33 cellular contexts compared by ENCODE assay signal in genomic region chr6:48117246-48117645, GRCh38. TPM values are rescaled to one million over a fixed set of nuclear protein-coding genes. Genes with fewer than 3 reads are reported as not detected.
"Had no signal": no experiment of that assay in that cellular context is flagged by ENCODE, and none has a peak within 500 bp of the region (broad histone marks: within the 10 kb centered on the region; RNA-seq: fewer than 3 reads in every experiment).

No MANE protein-coding gene starts in this region.

- H3K27ac ChIP-seq: adrenal gland, body of pancreas, gastrocnemius medialis, heart left ventricle, WERI-Rb-1 had no signal

- H3K9me3 Mint-ChIP-seq: activated B cell treated with CpG ODN at 0.5 μM for 24 hours; activated CD8-positive, alpha-beta T cell treated with anti-CD3 and anti-CD28 coated beads for 36 hours; activated naive CD4-positive, alpha-beta T cell treated with anti-CD3 and anti-CD28 coated beads for 36 hours; activated naive CD4-positive, alpha-beta T cell treated with anti-CD3 and anti-CD28 coated beads, Interleukin-2, amount 50 U/mL, for 24 hours; activated naive CD8-positive, alpha-beta T cell treated with anti-CD3 and anti-CD28 coated beads for 36 hours; activated naive CD8-positive, alpha-beta T cell treated with anti-CD3 and anti-CD28 coated beads, Interleukin-2, amount 50 U/mL, for 24 hours; activated T-helper 1 cell treated with anti-CD3 and anti-CD28 coated beads, Interleukin-12 subunit alpha, Interleukin-12 subunit beta, Interleukin-2, Interleukin-4 antibody, amounts not matched to agents 30 ng/mL and 10 ng/mL and 1 ng/mL, durations not matched to agents 14 hours and 24 hours and 36 hours; activated T-helper 2 cell treated with anti-CD3 and anti-CD28 coated beads, Interferon-gamma antibody, Interleukin-2, Interleukin-4, amounts not matched to agents 10 μg/mL and 5 μg/mL and 100 μg/mL, durations not matched to agents 14 hours and 24 hours and 36 hours; T-helper 2 cell treated with Interferon-gamma antibody and Interleukin-4, amounts not matched to agents 5 μg/mL and 100 μg/mL, for 36 hours had no signal

- H3K9me3 ChIP-seq: adrenal gland, body of pancreas, gastrocnemius medialis, heart left ventricle had no signal

- DNase-seq: activated B cell treated with CpG ODN at 0.5 μM for 24 hours; activated CD4-positive, alpha-beta T cell treated with anti-CD3 and anti-CD28 coated beads for 48 hours; activated CD4-positive, alpha-beta T cell treated with anti-CD3 and anti-CD28 coated beads, Interleukin-2, amount 50 U/mL, for 1 hour; activated CD4-positive, alpha-beta T cell treated with anti-CD3 and anti-CD28 coated beads, Interleukin-2, amount 50 U/mL, for 48 hours; activated CD8-positive, alpha-beta memory T cell treated with anti-CD3 and anti-CD28 coated beads, Interleukin-2, amount 10 ng/mL, durations not matched to agents 7 days and 5 days; activated CD8-positive, alpha-beta memory T cell treated with anti-CD3 and anti-CD28 coated beads, Interleukin-2, amount 50 U/mL, for 4 hours; activated CD8-positive, alpha-beta T cell treated with anti-CD3 and anti-CD28 coated beads for 36 hours; activated effector memory CD4-positive, alpha-beta T cell treated with anti-CD3 and anti-CD28 coated beads, Interleukin-2, amount 50 U/mL, for 16 hours; activated naive CD4-positive, alpha-beta T cell treated with anti-CD3 and anti-CD28 coated beads for 36 hours; activated naive CD8-positive, alpha-beta T cell treated with anti-CD3 and anti-CD28 coated beads for 36 hours; activated naive CD8-positive, alpha-beta T cell treated with anti-CD3 and anti-CD28 coated beads, Interleukin-2, amount 50 U/mL, for 24 hours; activated T-cell treated with anti-CD3 and anti-CD28 coated beads, Interleukin-2, amount 50 U/mL, for 1 hour; activated T-cell treated with anti-CD3 and anti-CD28 coated beads, Interleukin-2, amount 50 U/mL, for 48 hours; adrenal gland; amygdala; aorta; body of pancreas; caudate nucleus; effector CD8-positive, alpha-beta T cell; gastrocnemius medialis; glutamatergic neuron; heart left ventricle; T-helper 1 cell; T-helper 17 cell; T1000; WERI-Rb-1 had no signal

- H3K4me1 Mint-ChIP-seq: activated B cell treated with CpG ODN at 0.5 μM for 24 hours; activated CD8-positive, alpha-beta memory T cell treated with anti-CD3 and anti-CD28 coated beads, Interleukin-2, amount 10 ng/mL, durations not matched to agents 7 days and 5 days; activated naive CD4-positive, alpha-beta T cell treated with anti-CD3 and anti-CD28 coated beads, Interleukin-2, amount 50 U/mL, for 24 hours; activated naive CD8-positive, alpha-beta T cell treated with anti-CD3 and anti-CD28 coated beads for 36 hours; activated naive CD8-positive, alpha-beta T cell treated with anti-CD3 and anti-CD28 coated beads, Interleukin-2, amount 50 U/mL, for 24 hours; T-helper 17 cell had no signal

- ATAC-seq: activated CD4-positive, CD25-positive, alpha-beta regulatory T cell treated with anti-CD3 and anti-CD28 coated beads, Interleukin-2, amount 50 U/mL, for 24 hours; activated CD8-positive, alpha-beta memory T cell treated with anti-CD3 and anti-CD28 coated beads, Interleukin-2, amount 10 ng/mL, durations not matched to agents 7 days and 5 days; activated CD8-positive, alpha-beta T cell treated with anti-CD3 and anti-CD28 coated beads for 36 hours; activated naive CD8-positive, alpha-beta T cell treated with anti-CD3 and anti-CD28 coated beads, Interleukin-2, amount 50 U/mL, for 24 hours; body of pancreas; esophagus mucosa; gastrocnemius medialis; heart left ventricle; T-helper 17 cell had no signal

- H3K27me3 Mint-ChIP-seq: activated B cell treated with CpG ODN at 0.5 μM for 24 hours; activated CD8-positive, alpha-beta memory T cell treated with anti-CD3 and anti-CD28 coated beads, Interleukin-2, amount 10 ng/mL, durations not matched to agents 7 days and 5 days; activated CD8-positive, alpha-beta T cell treated with anti-CD3 and anti-CD28 coated beads for 36 hours; activated naive CD4-positive, alpha-beta T cell treated with anti-CD3 and anti-CD28 coated beads, Interleukin-2, amount 50 U/mL, for 24 hours; activated naive CD8-positive, alpha-beta T cell treated with anti-CD3 and anti-CD28 coated beads for 36 hours; activated naive CD8-positive, alpha-beta T cell treated with anti-CD3 and anti-CD28 coated beads, Interleukin-2, amount 50 U/mL, for 24 hours; T-helper 17 cell had no signal

- H3K27me3 ChIP-seq: adrenal gland, body of pancreas, gastrocnemius medialis, heart left ventricle had no signal

- H3K4me1 ChIP-seq: adrenal gland, body of pancreas, gastrocnemius medialis, heart left ventricle had no signal

- H3K27ac Mint-ChIP-seq: activated B cell treated with CpG ODN at 0.5 μM for 24 hours; activated CD8-positive, alpha-beta memory T cell treated with anti-CD3 and anti-CD28 coated beads, Interleukin-2, amount 10 ng/mL, durations not matched to agents 7 days and 5 days; activated CD8-positive, alpha-beta T cell treated with anti-CD3 and anti-CD28 coated beads for 36 hours; activated naive CD4-positive, alpha-beta T cell treated with anti-CD3 and anti-CD28 coated beads for 36 hours; activated naive CD4-positive, alpha-beta T cell treated with anti-CD3 and anti-CD28 coated beads, Interleukin-2, amount 50 U/mL, for 24 hours; activated naive CD8-positive, alpha-beta T cell treated with anti-CD3 and anti-CD28 coated beads for 36 hours; activated naive CD8-positive, alpha-beta T cell treated with anti-CD3 and anti-CD28 coated beads, Interleukin-2, amount 50 U/mL, for 24 hours; activated T-helper 1 cell treated with anti-CD3 and anti-CD28 coated beads, Interleukin-12 subunit alpha, Interleukin-12 subunit beta, Interleukin-2, Interleukin-4 antibody, amounts not matched to agents 30 ng/mL and 10 ng/mL and 1 ng/mL, durations not matched to agents 14 hours and 24 hours and 36 hours; activated T-helper 2 cell treated with anti-CD3 and anti-CD28 coated beads, Interferon-gamma antibody, Interleukin-2, Interleukin-4, amounts not matched to agents 10 μg/mL and 5 μg/mL and 100 μg/mL, durations not matched to agents 14 hours and 24 hours and 36 hours; T-helper 17 cell; T-helper 2 cell treated with Interferon-gamma antibody and Interleukin-4, amounts not matched to agents 5 μg/mL and 100 μg/mL, for 36 hours had no signal

- H3K4me3 Mint-ChIP-seq: activated B cell treated with CpG ODN at 0.5 μM for 24 hours; activated CD8-positive, alpha-beta memory T cell treated with anti-CD3 and anti-CD28 coated beads, Interleukin-2, amount 10 ng/mL, durations not matched to agents 7 days and 5 days; activated CD8-positive, alpha-beta T cell treated with anti-CD3 and anti-CD28 coated beads for 36 hours; activated naive CD4-positive, alpha-beta T cell treated with anti-CD3 and anti-CD28 coated beads for 36 hours; activated naive CD4-positive, alpha-beta T cell treated with anti-CD3 and anti-CD28 coated beads, Interleukin-2, amount 50 U/mL, for 24 hours; activated naive CD8-positive, alpha-beta T cell treated with anti-CD3 and anti-CD28 coated beads for 36 hours; activated naive CD8-positive, alpha-beta T cell treated with anti-CD3 and anti-CD28 coated beads, Interleukin-2, amount 50 U/mL, for 24 hours; activated T-helper 1 cell treated with anti-CD3 and anti-CD28 coated beads, Interleukin-12 subunit alpha, Interleukin-12 subunit beta, Interleukin-2, Interleukin-4 antibody, amounts not matched to agents 30 ng/mL and 10 ng/mL and 1 ng/mL, durations not matched to agents 14 hours and 24 hours and 36 hours; T-helper 17 cell; T-helper 2 cell treated with Interferon-gamma antibody and Interleukin-4, amounts not matched to agents 5 μg/mL and 100 μg/mL, for 36 hours had no signal

- H3K36me3 Mint-ChIP-seq: activated CD8-positive, alpha-beta memory T cell treated with anti-CD3 and anti-CD28 coated beads, Interleukin-2, amount 10 ng/mL, durations not matched to agents 7 days and 5 days; activated naive CD4-positive, alpha-beta T cell treated with anti-CD3 and anti-CD28 coated beads, Interleukin-2, amount 50 U/mL, for 24 hours; activated naive CD8-positive, alpha-beta T cell treated with anti-CD3 and anti-CD28 coated beads for 36 hours had no signal

- H3K4me3 ChIP-seq: adrenal gland, body of pancreas, gastrocnemius medialis, heart left ventricle had no signal

- H3K36me3 ChIP-seq: adrenal gland, gastrocnemius medialis, heart left ventricle, WERI-Rb-1 had no signal

RNA-seq across cellular contexts. Expression of gene PTCHD4, which starts 6.2 kb away (rescaled TPM):
- total RNA-seq: activated B cell treated with CpG ODN at 0.5 μM for 24 hours; activated CD8-positive, alpha-beta memory T cell treated with anti-CD3 and anti-CD28 coated beads for 36 hours; activated CD8-positive, alpha-beta memory T cell treated with anti-CD3 and anti-CD28 coated beads, Interleukin-2, amount 10 ng/mL, durations not matched to agents 7 days and 5 days; activated CD8-positive, alpha-beta T cell treated with anti-CD3 and anti-CD28 coated beads for 36 hours; activated naive CD4-positive, alpha-beta T cell treated with anti-CD3 and anti-CD28 coated beads for 36 hours; activated naive CD8-positive, alpha-beta T cell treated with anti-CD3 and anti-CD28 coated beads for 36 hours; activated T-helper 1 cell treated with anti-CD3 and anti-CD28 coated beads, Interleukin-12 subunit alpha, Interleukin-12 subunit beta, Interleukin-2, Interleukin-4 antibody, amounts not matched to agents 30 ng/mL and 10 ng/mL and 1 ng/mL, durations not matched to agents 14 hours and 24 hours and 36 hours; activated T-helper 2 cell treated with anti-CD3 and anti-CD28 coated beads, Interferon-gamma antibody, Interleukin-2, Interleukin-4, amounts not matched to agents 10 μg/mL and 5 μg/mL and 100 μg/mL, durations not matched to agents 14 hours and 24 hours and 36 hours; T-helper 17 cell had no signal
